In the genomic region with DNA sequence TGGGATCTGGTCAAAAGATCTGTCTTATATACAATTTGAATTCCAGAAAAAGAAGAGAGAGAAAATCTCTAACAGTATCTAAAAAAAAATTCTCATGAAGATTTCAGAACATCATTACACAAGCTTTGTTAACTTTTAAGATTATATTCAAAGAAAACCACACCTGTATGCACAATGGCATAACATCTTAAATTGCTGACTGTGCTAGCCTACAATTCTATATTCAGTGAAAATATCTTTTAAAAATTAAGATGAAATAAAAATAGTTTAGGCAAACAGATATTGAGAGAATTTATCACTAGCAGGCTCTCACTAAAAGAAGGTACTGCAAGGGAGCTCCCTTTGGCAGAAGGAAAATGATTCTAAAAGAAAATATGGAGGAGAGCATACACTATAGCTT, we compare ENCODE assay signal across 33 cellular contexts.
"Had no signal": no experiment of that assay in that cellular context is flagged by ENCODE, and none has a peak within 500 bp of the region (broad histone marks: within the 10 kb centered on the region; RNA-seq: fewer than 3 reads in every experiment).

No MANE protein-coding gene starts in this region.

- H3K4me3 ChIP-seq: adrenal gland, ascending aorta, body of pancreas, breast epithelium, cardiac muscle cell had no signal

- ATAC-seq: activated naive CD4-positive, alpha-beta T cell treated with anti-CD3 and anti-CD28 coated beads, Interleukin-2, amount 50 U/mL, for 72 hours; activated naive CD8-positive, alpha-beta T cell treated with anti-CD3 and anti-CD28 coated beads, Interleukin-2, amount 50 U/mL, for 24 hours; activated T-cell treated with anti-CD3 and anti-CD28 coated beads, Interleukin-2, amount 50 U/mL, for 4 hours; activated T-cell treated with anti-CD3 and anti-CD28 coated beads, Interleukin-2, amount 50 U/mL, for 72 hours; activated T-helper 17 cell treated with anti-CD3 and anti-CD28 coated beads, Interleukin-2, amount 50 U/mL, for 72 hours; body of pancreas had no signal

- H3K27ac ChIP-seq: adrenal gland, ascending aorta, body of pancreas, brain microvascular endothelial cell, breast epithelium, cardiac muscle cell had no signal

- H3K4me1 ChIP-seq: adrenal gland, ascending aorta, breast epithelium had no signal

- H3K27me3 ChIP-seq: adrenal gland, ascending aorta, body of pancreas, brain microvascular endothelial cell, breast epithelium, cardiac muscle cell had no signal

- H3K36me3 ChIP-seq: adrenal gland, brain microvascular endothelial cell, breast epithelium, cardiac muscle cell had no signal

- FAIRE-seq: astrocyte, bronchial epithelial cell had no signal

- DNase-seq: activated effector memory CD4-positive, alpha-beta T cell treated with anti-CD3 and anti-CD28 coated beads, Interleukin-2, amount 50 U/mL, for 16 hours; activated effector memory CD4-positive, alpha-beta T cell treated with Interleukin-2 at 50 U/mL for 16 hours; activated gamma-delta T cell; activated gamma-delta T cell treated with Interleukin-2 at 50 U/mL for 16 hours; activated naive CD4-positive, alpha-beta T cell; activated naive CD4-positive, alpha-beta T cell treated with anti-CD3 and anti-CD28 coated beads for 36 hours; activated naive CD4-positive, alpha-beta T cell treated with anti-CD3 and anti-CD28 coated beads, Interleukin-2, amount 10 ng/mL, durations not matched to agents 7 days and 5 days; activated naive CD4-positive, alpha-beta T cell treated with anti-CD3 and anti-CD28 coated beads, Interleukin-2, amount 50 U/mL, for 16 hours; activated naive CD4-positive, alpha-beta T cell treated with Interleukin-2 at 50 U/mL for 16 hours; activated naive CD8-positive, alpha-beta T cell treated with anti-CD3 and anti-CD28 coated beads for 36 hours; activated naive CD8-positive, alpha-beta T cell treated with anti-CD3 and anti-CD28 coated beads, Interleukin-2, amount 10 ng/mL, durations not matched to agents 7 days and 5 days; activated naive CD8-positive, alpha-beta T cell treated with anti-CD3 and anti-CD28 coated beads, Interleukin-2, amount 50 U/mL, for 24 hours; activated T-cell treated with anti-CD3 and anti-CD28 coated beads, Interleukin-2, amount 50 U/mL, for 24 hours; activated T-cell treated with anti-CD3 and anti-CD28 coated beads, Interleukin-2, amount 50 U/mL, for 4 hours; activated T-cell treated with anti-CD3 and anti-CD28 coated beads, Interleukin-2, amount 50 U/mL, for 48 hours; activated T-cell treated with anti-CD3 and anti-CD28 coated beads, Interleukin-2, amount 50 U/mL, for 72 hours; adrenal gland; amniotic stem cell; amygdala; anterior cingulate cortex; aorta; body of pancreas; brain microvascular endothelial cell; caudate nucleus; central memory CD4-positive, alpha-beta T cell; cerebellar nuclear complex had no signal

- H3K9me3 ChIP-seq: adrenal gland, ascending aorta, breast epithelium had no signal
